Comparison of ENCODE assay signal across 14 cellular contexts in genomic region chr4:1474126-1475090, GRCh38.
"Had no signal": no experiment of that assay in that cellular context is flagged by ENCODE, and none has a peak within 500 bp of the region (broad histone marks: within the 10 kb centered on the region; RNA-seq: fewer than 3 reads in every experiment).

No MANE protein-coding gene starts in this region.

- H3K4me1 Mint-ChIP-seq: activated CD4-positive, alpha-beta memory T cell treated with anti-CD3 and anti-CD28 coated beads, Interleukin-2, amount 10 ng/mL, durations not matched to agents 7 days and 5 days; activated CD4-positive, alpha-beta T cell treated with anti-CD3 and anti-CD28 coated beads for 36 hours; activated CD8-positive, alpha-beta memory T cell treated with anti-CD3 and anti-CD28 coated beads, Interleukin-2, amount 10 ng/mL, durations not matched to agents 7 days and 5 days; activated naive CD4-positive, alpha-beta T cell treated with anti-CD3 and anti-CD28 coated beads, Interleukin-2, amount 50 U/mL, for 24 hours; nephron had no signal

- H3K9me3 ChIP-seq: lower lobe of right lung had no signal

- H3K9me3 Mint-ChIP-seq: activated CD4-positive, alpha-beta memory T cell treated with anti-CD3 and anti-CD28 coated beads, Interleukin-2, amount 10 ng/mL, durations not matched to agents 7 days and 5 days; activated naive CD4-positive, alpha-beta T cell treated with anti-CD3 and anti-CD28 coated beads, Interleukin-2, amount 50 U/mL, for 24 hours had no signal

- H3K36me3 Mint-ChIP-seq: activated CD8-positive, alpha-beta memory T cell treated with anti-CD3 and anti-CD28 coated beads, Interleukin-2, amount 10 ng/mL, durations not matched to agents 7 days and 5 days; activated naive CD4-positive, alpha-beta T cell treated with anti-CD3 and anti-CD28 coated beads, Interleukin-2, amount 50 U/mL, for 24 hours had no signal

- H3K27me3 Mint-ChIP-seq: activated CD4-positive, alpha-beta memory T cell treated with anti-CD3 and anti-CD28 coated beads, Interleukin-2, amount 10 ng/mL, durations not matched to agents 7 days and 5 days had no signal

- ATAC-seq: activated CD4-positive, alpha-beta T cell treated with anti-CD3 and anti-CD28 coated beads for 36 hours; activated CD8-positive, alpha-beta memory T cell treated with anti-CD3 and anti-CD28 coated beads, Interleukin-2, amount 10 ng/mL, durations not matched to agents 7 days and 5 days; lower lobe of right lung had no signal

- H3K27ac ChIP-seq: lower lobe of right lung, tibial nerve, WERI-Rb-1 had no signal

- H3K27ac Mint-ChIP-seq: activated CD4-positive, alpha-beta memory T cell treated with anti-CD3 and anti-CD28 coated beads, Interleukin-2, amount 10 ng/mL, durations not matched to agents 7 days and 5 days; activated CD4-positive, alpha-beta T cell treated with anti-CD3 and anti-CD28 coated beads for 36 hours; activated CD8-positive, alpha-beta memory T cell treated with anti-CD3 and anti-CD28 coated beads, Interleukin-2, amount 10 ng/mL, durations not matched to agents 7 days and 5 days; activated naive CD4-positive, alpha-beta T cell treated with anti-CD3 and anti-CD28 coated beads, Interleukin-2, amount 50 U/mL, for 24 hours; activated T-helper 2 cell treated with anti-CD3 and anti-CD28 coated beads, Interferon-gamma antibody, Interleukin-2, Interleukin-4, amounts not matched to agents 10 μg/mL and 5 μg/mL and 100 μg/mL, durations not matched to agents 14 hours and 24 hours and 36 hours; nephron; progenitor cell of endocrine pancreas; stimulated activated naive CD8-positive, alpha-beta T cell treated with anti-CD3 and anti-CD28 coated beads, Interleukin-15, Interleukin-2, amounts not matched to agents 100 ng/mL and 50 ng/mL, for 24 hours had no signal

- H3K4me3 Mint-ChIP-seq: activated CD4-positive, alpha-beta memory T cell treated with anti-CD3 and anti-CD28 coated beads, Interleukin-2, amount 10 ng/mL, durations not matched to agents 7 days and 5 days; activated CD4-positive, alpha-beta T cell treated with anti-CD3 and anti-CD28 coated beads for 36 hours; activated CD8-positive, alpha-beta memory T cell treated with anti-CD3 and anti-CD28 coated beads, Interleukin-2, amount 10 ng/mL, durations not matched to agents 7 days and 5 days; activated naive CD4-positive, alpha-beta T cell treated with anti-CD3 and anti-CD28 coated beads, Interleukin-2, amount 50 U/mL, for 24 hours; nephron; stimulated activated naive CD8-positive, alpha-beta T cell treated with anti-CD3 and anti-CD28 coated beads, Interleukin-15, Interleukin-2, amounts not matched to agents 100 ng/mL and 50 ng/mL, for 24 hours had no signal

- H3K4me3 ChIP-seq: lower lobe of right lung, tibial nerve had no signal

- H3K36me3 ChIP-seq: lower lobe of right lung, tibial nerve, WERI-Rb-1 had no signal

- H3K4me1 ChIP-seq: lower lobe of right lung had no signal

- DNase-seq: activated CD4-positive, alpha-beta memory T cell treated with anti-CD3 and anti-CD28 coated beads, Interleukin-2, amount 10 ng/mL, durations not matched to agents 7 days and 5 days; activated CD4-positive, alpha-beta T cell treated with anti-CD3 and anti-CD28 coated beads for 36 hours; activated CD8-positive, alpha-beta memory T cell treated with anti-CD3 and anti-CD28 coated beads, Interleukin-2, amount 10 ng/mL, durations not matched to agents 7 days and 5 days; effector CD4-positive, alpha-beta T cell; kidney glomerular epithelial cell; lower lobe of right lung; SW 1271; WERI-Rb-1 had no signal
